In the genomic region with DNA sequence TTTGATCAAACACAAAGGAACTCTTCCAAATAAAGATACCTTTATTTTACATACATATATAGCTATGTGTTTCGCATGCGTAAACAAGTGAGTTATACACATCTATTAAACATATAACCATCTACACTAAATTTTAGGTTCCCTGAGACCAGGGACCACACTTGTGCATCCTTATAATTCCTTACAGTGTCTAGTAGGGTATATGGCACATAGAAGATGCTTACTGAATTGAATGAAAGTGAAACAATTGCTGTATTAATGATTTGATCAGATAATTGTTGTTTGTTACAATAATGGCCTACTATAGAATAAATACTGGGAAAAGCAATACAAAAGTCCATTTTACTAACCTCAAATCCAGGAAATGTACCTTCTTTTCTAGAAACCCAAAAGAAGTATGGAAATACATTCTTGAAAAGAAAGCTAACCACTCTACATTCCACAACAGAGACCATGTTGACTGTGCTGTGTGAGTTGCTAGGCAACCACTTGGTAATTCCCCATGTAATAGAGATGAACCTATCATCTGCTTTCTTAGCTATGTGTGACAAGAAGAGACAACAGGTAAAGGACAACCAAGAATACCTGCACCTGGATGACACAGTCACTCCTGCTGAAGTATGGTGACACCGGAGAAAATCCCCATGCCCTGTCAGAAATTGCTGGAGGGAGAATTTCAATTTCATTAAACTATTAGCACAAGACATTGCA, we compare ENCODE assay signal across 9 cellular contexts. TPM values are rescaled to one million over a fixed set of nuclear protein-coding genes. Genes with fewer than 3 reads are reported as not detected.
A peak's percentile ranks its signal among the peaks of the same experiment; 100 is the strongest.
DNase-seq lines count a peak whose midpoint lies in the region; ATAC-seq and TF ChIP-seq lines count a peak whose summit lies in the region.
"Had no signal": no experiment of that assay in that cellular context is flagged by ENCODE, and none has a peak within 500 bp of the region (broad histone marks: within the 10 kb centered on the region; RNA-seq: fewer than 3 reads in every experiment).

No MANE protein-coding gene starts in this region.

- peak in 1 of 2 donors; percentile 16 for DNase-seq in activated T-cell treated with anti-CD3 and anti-CD28 coated beads, Interleukin-2, amount 50 U/mL, for 72 hours
- DNase-seq in activated T-cell treated with anti-CD3 and anti-CD28 coated beads, Interleukin-2, amount 50 U/mL, for 24 hours, result no peak
- DNase-seq in cardiac fibroblast (ENCODE audit: low read depth in 2 of 2) (peak; percentile 53 to 61), smooth muscle cell (lab: John Stamatoyannopoulos, UW; ENCODE audit: unreplicated experiment) (no peak), DMS79 (lab: John Stamatoyannopoulos, UW) (no peak), spleen (no peak)
- DNase-seq: hypothalamus had no signal

- peak overlapping the region; percentile 86 for H3K9ac ChIP-seq in smooth muscle cell (ENCODE audit: low read depth)

- WGBS in smooth muscle cell (ENCODE audit: low lambda C conversion rate), result 90% methylated on average over 3 of the region's 3 CpGs
- WGBS in spleen, 5 donors, result 94 to 99% (median 97%) methylated on average over 3 of the region's 3 CpGs

- TF ChIP-seq POLR2A in spleen (IDR thresholded peaks at IDR 0.05), result no peak

- no peaks in the 10 kb centered on the region for H3K36me3 ChIP-seq in smooth muscle cell (ENCODE audit: low read depth)
- H3K36me3 ChIP-seq in spleen, result no peaks in the 10 kb centered on the region

- peak overlapping the region; percentile 88 for H3K27ac ChIP-seq in smooth muscle cell (ENCODE audit: low read depth)
- H3K27ac ChIP-seq in spleen, result no peak overlapping the region

- H3K27me3 ChIP-seq in smooth muscle cell (ENCODE audit: low read depth) (no peaks in the 10 kb centered on the region), spleen (replicated peaks in 1 of 7) (no peaks in the 10 kb centered on the region)

- H3K4me2 ChIP-seq in smooth muscle cell, result peak overlapping the region; percentile 62

- no peaks in the 10 kb centered on the region for H3F3A ChIP-seq in smooth muscle cell (ENCODE audit: low read depth)

- no peak for TF ChIP-seq CTCF in cardiac fibroblast (IDR thresholded peaks at IDR 0.05; ENCODE audit: low read depth, low read length)
- no peak for TF ChIP-seq CTCF in smooth muscle cell (IDR thresholded peaks at IDR 0.05; ENCODE audit: borderline replicate concordance, insufficient read depth, poor library complexity, severe bottlenecking)
- TF ChIP-seq CTCF in spleen (IDR thresholded peaks at IDR 0.05 in 8 of 11, conservative IDR thresholded peaks at IDR 0.05 in 3 of 11), result no peak

- H3K9me3 ChIP-seq in smooth muscle cell (replicated peaks; ENCODE audit: low read depth) (no peaks in the 10 kb centered on the region), spleen (peaks cover 0 to 8% (median 4%) of the 10 kb centered on the region in 8 donors)

- H3K4me1 Mint-ChIP-seq in activated T-cell treated with anti-CD3 and anti-CD28 coated beads, Interleukin-2, amount 50 U/mL, for 72 hours (ENCODE audit: low read depth), result peaks cover 17% of the 10 kb centered on the region
- H3K4me1 Mint-ChIP-seq in activated T-cell treated with anti-CD3 and anti-CD28 coated beads, Interleukin-2, amount 50 U/mL, for 24 hours (ENCODE audit: low read depth), result peaks cover 4% of the 10 kb centered on the region

- no peaks in the 10 kb centered on the region for H3K79me2 ChIP-seq in smooth muscle cell (ENCODE audit: low read depth)

- peaks cover 4 to 5% of the 10 kb centered on the region in 2 donors for H3K9me3 Mint-ChIP-seq in activated T-cell treated with anti-CD3 and anti-CD28 coated beads, Interleukin-2, amount 50 U/mL, for 72 hours
- peaks cover 1% of the 10 kb centered on the region for H3K9me3 Mint-ChIP-seq in activated T-cell treated with anti-CD3 and anti-CD28 coated beads, Interleukin-2, amount 50 U/mL, for 24 hours

- ATAC-seq in activated T-cell treated with anti-CD3 and anti-CD28 coated beads, Interleukin-2, amount 50 U/mL, for 72 hours (replicated peaks in 1 of 2), result peak; percentile 48 to 82
- peak; percentile 44 for ATAC-seq in HG03457 (IDR thresholded peaks at IDR 0.05; ENCODE audit: unreplicated experiment)
- no peak for ATAC-seq in HG02571 (IDR thresholded peaks at IDR 0.05; ENCODE audit: unreplicated experiment)

- no peak overlapping the region for H3K27ac Mint-ChIP-seq in activated T-cell treated with anti-CD3 and anti-CD28 coated beads, Interleukin-2, amount 50 U/mL, for 72 hours
- H3K27ac Mint-ChIP-seq in activated T-cell treated with anti-CD3 and anti-CD28 coated beads, Interleukin-2, amount 50 U/mL, for 24 hours, result no peak overlapping the region

- peaks cover 0 to under 1% of the 10 kb centered on the region in 2 donors for H3K36me3 Mint-ChIP-seq in activated T-cell treated with anti-CD3 and anti-CD28 coated beads, Interleukin-2, amount 50 U/mL, for 72 hours (ENCODE audit: insufficient read depth in 2 of 2)
- H3K36me3 Mint-ChIP-seq in activated T-cell treated with anti-CD3 and anti-CD28 coated beads, Interleukin-2, amount 50 U/mL, for 24 hours (ENCODE audit: low read depth), result no peaks in the 10 kb centered on the region

- H4K20me1 ChIP-seq in smooth muscle cell (ENCODE audit: low read depth), result no peaks in the 10 kb centered on the region

- intact Hi-C loops in spleen (cut with DNase I; ENCODE audit: low total_unique reads), result no loop called here

- no peak overlapping the region for H3K4me3 Mint-ChIP-seq in activated T-cell treated with anti-CD3 and anti-CD28 coated beads, Interleukin-2, amount 50 U/mL, for 72 hours
- H3K4me3 Mint-ChIP-seq in activated T-cell treated with anti-CD3 and anti-CD28 coated beads, Interleukin-2, amount 50 U/mL, for 24 hours, result no peak overlapping the region

- H2AFZ ChIP-seq in smooth muscle cell (ENCODE audit: low read depth), result no peak overlapping the region

- peaks cover 7% of the 10 kb centered on the region for H3K27me3 Mint-ChIP-seq in activated T-cell treated with anti-CD3 and anti-CD28 coated beads, Interleukin-2, amount 50 U/mL, for 72 hours (ENCODE audit: low read depth)
- H3K27me3 Mint-ChIP-seq in activated T-cell treated with anti-CD3 and anti-CD28 coated beads, Interleukin-2, amount 50 U/mL, for 24 hours, result peaks cover 4% of the 10 kb centered on the region

- H3K4me1 ChIP-seq in smooth muscle cell (ENCODE audit: low read depth) (peaks cover 29% of the 10 kb centered on the region), spleen (peaks cover 0 to 26% (median 0%) of the 10 kb centered on the region in 6 donors)

- H3K4me3 ChIP-seq in cardiac fibroblast (replicated peaks in 1 of 2; ENCODE audit: low read depth in 2 of 2, low read length in 2 of 2) (no peak overlapping the region), smooth muscle cell (no peak overlapping the region), spleen (no peak overlapping the region)

RNA-seq across cellular contexts. Expression of a gene that starts 11.9 kb away (rescaled TPM):
- total RNA-seq in activated T-cell treated with anti-CD3 and anti-CD28 coated beads, Interleukin-2, amount 50 U/mL, for 72 hours, result 1 to 10 TPM; 5.1 to 6.4 TPM
- total RNA-seq in smooth muscle cell, result 14.3 and 15.1 TPM in 2 replicates
- polyA plus RNA-seq in smooth muscle cell, result 3.6 and 5.6 TPM in 2 replicates
- total RNA-seq in spleen, result 10 to 100 TPM; 14.9 to 33.8 (median 24.7) TPM
- polyA plus RNA-seq in spleen, result 1 to 10 TPM; 4.2 to 9.6 (median 5.1) TPM

RNA-seq across cellular contexts. Expression of a gene that starts 55.4 kb away (rescaled TPM):
- total RNA-seq in activated T-cell treated with anti-CD3 and anti-CD28 coated beads, Interleukin-2, amount 50 U/mL, for 72 hours, result not detected
- not detected in 2 replicates for total RNA-seq in smooth muscle cell
- polyA plus RNA-seq in smooth muscle cell, result not detected in 2 replicates
- total RNA-seq in spleen, result not detected
- under 1 TPM in 1 of 3 donors, not detected in 2; 0.02 TPM for polyA plus RNA-seq in spleen

RNA-seq across cellular contexts. Expression of a gene that starts 57.7 kb away (rescaled TPM):
- total RNA-seq in activated T-cell treated with anti-CD3 and anti-CD28 coated beads, Interleukin-2, amount 50 U/mL, for 72 hours, result 10 to 100 TPM; 55.6 to 58.0 TPM
- 33.2 and 33.9 TPM in 2 replicates for total RNA-seq in smooth muscle cell
- 58.0 and 66.3 TPM in 2 replicates for polyA plus RNA-seq in smooth muscle cell
- 10 to 100 TPM; 38.2 to 62.7 (median 47.7) TPM for total RNA-seq in spleen
- polyA plus RNA-seq in spleen, result 10 to 100 TPM in 1 of 3 donors, 1 to 10 TPM in 2; 4.1 to 15.8 (median 6.3) TPM

Comparison
In these comparisons a context has a peak if more than half of its experiments do, and no peak if none do; other contexts are left out.
1. DNase-seq: peak in cardiac fibroblast (2 of 2); none in activated T-cell treated with anti-CD3 and anti-CD28 coated beads, Interleukin-2, amount 50 U/mL, for 24 hours (single experiment), smooth muscle cell (single experiment), DMS79 (single experiment) and spleen (single experiment).